ENCODE assay signal across 1 cellular context in the genomic region with DNA sequence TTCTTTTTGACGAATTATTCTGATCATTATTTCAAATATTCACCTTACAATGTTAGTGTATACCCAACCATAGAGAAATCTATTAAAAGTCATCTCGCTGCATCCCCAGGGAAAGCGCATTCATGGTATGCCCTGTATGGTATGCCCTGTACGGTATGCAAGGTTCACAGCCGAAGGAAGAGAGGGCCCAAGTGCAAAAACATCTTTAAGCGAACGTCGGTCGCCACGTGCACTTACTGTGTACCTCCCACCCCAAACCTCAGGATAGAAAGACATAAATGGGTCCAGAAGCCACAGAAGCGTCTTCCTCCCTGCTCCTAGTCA.
TF ChIP-seq lines count a peak whose summit lies in the region.

No MANE protein-coding gene starts in this region.

TF ChIP-seq in GM23338, 12 proteins besides CTCF, POLR2A, EP300 and RAD21 (continued from another document):
- TF ChIP-seq, protein P1, sequence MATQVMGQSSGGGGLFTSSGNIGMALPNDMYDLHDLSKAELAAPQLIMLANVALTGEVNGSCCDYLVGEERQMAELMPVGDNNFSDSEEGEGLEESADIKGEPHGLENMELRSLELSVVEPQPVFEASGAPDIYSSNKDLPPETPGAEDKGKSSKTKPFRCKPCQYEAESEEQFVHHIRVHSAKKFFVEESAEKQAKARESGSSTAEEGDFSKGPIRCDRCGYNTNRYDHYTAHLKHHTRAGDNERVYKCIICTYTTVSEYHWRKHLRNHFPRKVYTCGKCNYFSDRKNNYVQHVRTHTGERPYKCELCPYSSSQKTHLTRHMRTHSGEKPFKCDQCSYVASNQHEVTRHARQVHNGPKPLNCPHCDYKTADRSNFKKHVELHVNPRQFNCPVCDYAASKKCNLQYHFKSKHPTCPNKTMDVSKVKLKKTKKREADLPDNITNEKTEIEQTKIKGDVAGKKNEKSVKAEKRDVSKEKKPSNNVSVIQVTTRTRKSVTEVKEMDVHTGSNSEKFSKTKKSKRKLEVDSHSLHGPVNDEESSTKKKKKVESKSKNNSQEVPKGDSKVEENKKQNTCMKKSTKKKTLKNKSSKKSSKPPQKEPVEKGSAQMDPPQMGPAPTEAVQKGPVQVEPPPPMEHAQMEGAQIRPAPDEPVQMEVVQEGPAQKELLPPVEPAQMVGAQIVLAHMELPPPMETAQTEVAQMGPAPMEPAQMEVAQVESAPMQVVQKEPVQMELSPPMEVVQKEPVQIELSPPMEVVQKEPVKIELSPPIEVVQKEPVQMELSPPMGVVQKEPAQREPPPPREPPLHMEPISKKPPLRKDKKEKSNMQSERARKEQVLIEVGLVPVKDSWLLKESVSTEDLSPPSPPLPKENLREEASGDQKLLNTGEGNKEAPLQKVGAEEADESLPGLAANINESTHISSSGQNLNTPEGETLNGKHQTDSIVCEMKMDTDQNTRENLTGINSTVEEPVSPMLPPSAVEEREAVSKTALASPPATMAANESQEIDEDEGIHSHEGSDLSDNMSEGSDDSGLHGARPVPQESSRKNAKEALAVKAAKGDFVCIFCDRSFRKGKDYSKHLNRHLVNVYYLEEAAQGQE (IDR thresholded peaks at IDR 0.05; ENCODE audit: unreplicated experiment), result no peak
- no peak for TF ChIP-seq CREB1 (CRISPR knock-in tag; IDR thresholded peaks at IDR 0.05; ENCODE audit: low read depth)
- TF ChIP-seq EZH2phosphoT487 (IDR thresholded peaks at IDR 0.05; ENCODE audit: unreplicated experiment), result no peak
- no peak for TF ChIP-seq ZNF114 (CRISPR knock-in tag; IDR thresholded peaks at IDR 0.05)
- TF ChIP-seq JUNB (IDR thresholded peaks at IDR 0.05; ENCODE audit: unreplicated experiment), result no peak
